ENCODE assay signal across 25 cellular contexts in genomic region chr12:131615316-131616053, GRCh38.
A peak's percentile ranks its signal among the peaks of the same experiment; 100 is the strongest.
DNase-seq lines count a peak whose midpoint lies in the region; ATAC-seq, FAIRE-seq and TF ChIP-seq lines count a peak whose summit lies in the region.
"Had no signal": no experiment of that assay in that cellular context is flagged by ENCODE, and none has a peak within 500 bp of the region (broad histone marks: within the 10 kb centered on the region; RNA-seq: fewer than 3 reads in every experiment).

No MANE protein-coding gene starts in this region.

- TF ChIP-seq CTCF in kidney (IDR thresholded peaks at IDR 0.05; ENCODE audit: borderline replicate concordance, extremely low read depth, insufficient read depth) (no peak), spleen (IDR thresholded peaks at IDR 0.05 in 8 of 11, conservative IDR thresholded peaks at IDR 0.05 in 3 of 11) (no peak)

- H3K27ac ChIP-seq in SJCRH30 (peak overlapping the region; percentile 90), kidney (ENCODE audit: low read depth in 2 of 2, low read length in 2 of 2) (no peak overlapping the region), spleen (no peak overlapping the region)
- H3K27ac ChIP-seq: ascending aorta, cardiac muscle cell, gastroesophageal sphincter, left ventricle myocardium inferior, parathyroid adenoma, right atrium auricular region had no signal

- no peak for ATAC-seq in GM18870 (IDR thresholded peaks at IDR 0.05; ENCODE audit: unreplicated experiment)
- ATAC-seq: activated CD4-positive, CD25-positive, alpha-beta regulatory T cell treated with anti-CD3 and anti-CD28 coated beads, Interleukin-2, amount 50 U/mL, for 24 hours; activated CD8-positive, alpha-beta T cell treated with anti-CD3 and anti-CD28 coated beads for 36 hours; gastroesophageal sphincter had no signal

- H3K9me3 ChIP-seq in SJCRH30 (replicated peaks) (no peaks in the 10 kb centered on the region), kidney (ENCODE audit: control insufficient read depth in 1 of 2, low read length in 2 of 2) (no peaks in the 10 kb centered on the region), spleen (no peaks in the 10 kb centered on the region)
- H3K9me3 ChIP-seq: ascending aorta, gastroesophageal sphincter, left ventricle myocardium inferior, right atrium auricular region had no signal

- in situ Hi-C loops in G401 (cut with HindIII; ENCODE audit: low sequenced_read_pairs) (no loop called here), ACHN (cut with HindIII; ENCODE audit: low pct_ligation_motif_present, low pct_unique_long_range_greater_than_20kb, low sequenced_read_pairs) (no loop called here)

- intact Hi-C loops in kidney (cut with DNase I), result no loop called here
- intact Hi-C loops in spleen (cut with DNase I; ENCODE audit: low total_unique reads), result no loop called here
- intact Hi-C loops in cardiac septum (cut with DNase I), result no loop called here

- H3K36me3 ChIP-seq in SJCRH30, result no peaks in the 10 kb centered on the region
- H3K36me3 ChIP-seq in kidney (ENCODE audit: control insufficient read depth in 1 of 2, insufficient read depth in 2 of 2, low read length in 2 of 2), result no peaks in the 10 kb centered on the region
- no peaks in the 10 kb centered on the region for H3K36me3 ChIP-seq in spleen
- H3K36me3 ChIP-seq: ascending aorta, cardiac muscle cell, gastroesophageal sphincter, left ventricle myocardium inferior, right atrium auricular region had no signal

- H3K9ac ChIP-seq in kidney (ENCODE audit: low read length in 2 of 2), result no peak overlapping the region
- H3K9ac ChIP-seq: parathyroid adenoma had no signal

- H3K4me3 ChIP-seq in SJCRH30, result peak overlapping the region; percentile 6; the same call in 1 of the 2 replicates
- H3K4me3 ChIP-seq in kidney (ENCODE audit: low read length in 2 of 2), result no peak overlapping the region
- no peak overlapping the region for H3K4me3 ChIP-seq in spleen
- H3K4me3 ChIP-seq: ascending aorta, cardiac muscle cell, gastroesophageal sphincter, left ventricle myocardium inferior, right atrium auricular region had no signal

- 61 to 84% (median 70%) methylated on average over 7 of the region's 7 CpGs for WGBS in spleen, 5 donors

- H3K27me3 ChIP-seq in SJCRH30 (no peaks in the 10 kb centered on the region), spleen (replicated peaks in 1 of 7) (peaks cover 0 to 59% (median 8%) of the 10 kb centered on the region in 7 donors)
- H3K27me3 ChIP-seq: ascending aorta, cardiac muscle cell, right atrium auricular region had no signal

- no peak for TF ChIP-seq POLR2A in spleen (IDR thresholded peaks at IDR 0.05)

- DNase-seq in G401 (ENCODE audit: low spot score) (peak; percentile 79), SJCRH30 (peak; percentile 56 to 72), kidney (peak; percentile 25), spleen (peak; percentile 24), ACHN (no peak), cardiac septum (ENCODE audit: low spot score) (no peak)
- DNase-seq: activated CD8-positive, alpha-beta T cell treated with anti-CD3 and anti-CD28 coated beads for 36 hours; left ventricle myocardium inferior; NCI-H1105 treated with DMSO at 0.1 percent for 48 hours; NCI-H2081; NCI-H345; nephron progenitor cell; trophoblast cell had no signal

- FAIRE-seq in kidney (lab: Jason Lieb, UNC), result no peak
- FAIRE-seq: D721Med, GM12892, H54, RCC 7860, TTC549 had no signal

- peaks cover 34% of the 10 kb centered on the region for H3K4me1 ChIP-seq in SJCRH30
- no peaks in the 10 kb centered on the region for H3K4me1 ChIP-seq in kidney (ENCODE audit: control insufficient read depth in 1 of 2, insufficient read depth in 1 of 2, low read depth in 1 of 2, low read length in 2 of 2)
- H3K4me1 ChIP-seq in spleen, result no peaks in the 10 kb centered on the region
- H3K4me1 ChIP-seq: ascending aorta, gastroesophageal sphincter, left ventricle myocardium inferior, parathyroid adenoma, right atrium auricular region had no signal

Comparison
In these comparisons a context has a peak if more than half of its experiments do, and no peak if none do; other contexts are left out.
1. DNase-seq: peak in G401 (single experiment), SJCRH30 (2 of 2), kidney (single experiment) and spleen (single experiment); none in ACHN (single experiment) and cardiac septum (single experiment).